In genomic region chr1:24778141-24778540, GRCh38 we compare ENCODE assay signal across 16 cellular contexts. TPM values are rescaled to one million over a fixed set of nuclear protein-coding genes. Genes with fewer than 3 reads are reported as not detected.
DNase-seq lines count a peak whose midpoint lies in the region; ATAC-seq and TF ChIP-seq lines count a peak whose summit lies in the region.
"Had no signal": no experiment of that assay in that cellular context is flagged by ENCODE, and none has a peak within 500 bp of the region (broad histone marks: within the 10 kb centered on the region; RNA-seq: fewer than 3 reads in every experiment).

No MANE protein-coding gene starts in this region.

- H3K4me1 ChIP-seq in cardiac muscle cell (ENCODE audit: low read depth) (peaks cover 19% of the 10 kb centered on the region), ascending aorta (peaks cover 6 to 55% of the 10 kb centered on the region in 2 donors), esophagus muscularis mucosa (peaks cover 24 to 85% (median 76%) of the 10 kb centered on the region in 4 donors)

- H3K36me3 ChIP-seq in cardiac muscle cell = no peaks in the 10 kb centered on the region
- H3K36me3 ChIP-seq in ascending aorta = no peaks in the 10 kb centered on the region
- H3K36me3 ChIP-seq in esophagus muscularis mucosa = peaks cover 0 to 3% (median 0%) of the 10 kb centered on the region in 4 donors

- H3K27me3 ChIP-seq in cardiac muscle cell (no peaks in the 10 kb centered on the region), ascending aorta (no peaks in the 10 kb centered on the region), esophagus muscularis mucosa (no peaks in the 10 kb centered on the region)

- ATAC-seq in HG03432 (IDR thresholded peaks at IDR 0.05; ENCODE audit: unreplicated experiment) (no peak), GM19397 (IDR thresholded peaks at IDR 0.05; ENCODE audit: unreplicated experiment) (no peak)
- ATAC-seq: CD8-positive, alpha-beta T cell; GM23338 had no signal

- no peak for TF ChIP-seq EP300 in esophagus muscularis mucosa (IDR thresholded peaks at IDR 0.05)

- TF ChIP-seq CTCF in cardiac muscle cell (IDR thresholded peaks at IDR 0.05; ENCODE audit: low read depth, low read length) (no peak), ascending aorta (IDR thresholded peaks at IDR 0.05) (no peak), esophagus muscularis mucosa (IDR thresholded peaks at IDR 0.05) (no peak)

- TF ChIP-seq POLR2A in esophagus muscularis mucosa (IDR thresholded peaks at IDR 0.05; ENCODE audit: low read depth) = no peak

- WGBS in esophagus muscularis mucosa = 75% methylated on average over 2 of the region's 2 CpGs

- DNase-seq in cardiac muscle cell (ENCODE audit: low read depth in 1 of 2, low spot score in 1 of 2) (no peak), cardiac septum (ENCODE audit: low spot score) (no peak), ascending aorta (ENCODE audit: low spot score in 2 of 2) (no peak), esophagus muscularis mucosa (ENCODE audit: extremely low spot score) (no peak), islet precursor cell (no peak)
- no peak for DNase-seq in stimulated activated CD8-positive, alpha-beta memory T cell treated with anti-CD3 and anti-CD28 coated beads, Interleukin-4, amount 100 ng/mL, for 48 hours
- DNase-seq: CD8-positive, alpha-beta T cell; COR-L47; DMS153; DND-41; GF-D8; H7 had no signal

- no peak overlapping the region for H3K4me3 ChIP-seq in cardiac muscle cell
- H3K4me3 ChIP-seq in ascending aorta = no peak overlapping the region
- no peak overlapping the region for H3K4me3 ChIP-seq in esophagus muscularis mucosa
- H3K4me3 ChIP-seq: GM23338 had no signal

- peak overlapping the region; percentile 32 for H3K27ac ChIP-seq in cardiac muscle cell
- H3K27ac ChIP-seq in ascending aorta = peak overlapping the region; percentile 73 to 84
- H3K27ac ChIP-seq in esophagus muscularis mucosa (replicated peaks in 1 of 4) = peak overlapping the region; percentile 8 to 59 (median 34)
- H3K27ac ChIP-seq: 22Rv1 had no signal

- no peaks in the 10 kb centered on the region for H3K9me3 ChIP-seq in cardiac muscle cell (ENCODE audit: low read depth)
- no peaks in the 10 kb centered on the region for H3K9me3 ChIP-seq in ascending aorta
- H3K9me3 ChIP-seq in esophagus muscularis mucosa = no peaks in the 10 kb centered on the region

- intact Hi-C loops in cardiac septum (cut with DNase I) = loop anchor here (10.0 kb wide), 1 partner anchor 47 kb away; no protein-coding TSS in a partner anchor
- intact Hi-C loops in ascending aorta (cut with DNase I) = no loop called here
- intact Hi-C loops in esophagus muscularis mucosa (cut with DNase I) = no loop called here

RNA-seq across cellular contexts. Expression of gene CLIC4, which starts 32.9 kb away (rescaled TPM):
- 174 and 361 TPM in 2 replicates for total RNA-seq in cardiac muscle cell
- polyA plus RNA-seq in cardiac muscle cell = 136 and 221 TPM in 2 replicates
- 316 TPM for total RNA-seq in cardiac septum
- 494 TPM for total RNA-seq in ascending aorta
- total RNA-seq in esophagus muscularis mucosa = 100 to 1,000 TPM; 375 to 606 (median 595) TPM
